ENCODE assay signal across 8 cellular contexts in genomic region chr4:86359944-86360478, GRCh38. TPM values are rescaled to one million over a fixed set of nuclear protein-coding genes. Genes with fewer than 3 reads are reported as not detected.
DNase-seq lines count a peak whose midpoint lies in the region; ATAC-seq and TF ChIP-seq lines count a peak whose summit lies in the region.

TSS of gene MAPK10 (minus strand) at chr4:86360053.

- peak within 1 kb of the TSS; percentile 37 to 51 for H3K4me3 ChIP-seq in foreskin fibroblast (ENCODE audit: low read depth in 1 of 2, low read length in 2 of 2)

- peak within 1 kb of the TSS; percentile 87 for H3K27ac ChIP-seq in substantia nigra (ENCODE audit: low read depth, low read length, poor library complexity, severe bottlenecking)

- H3K4me3 Mint-ChIP-seq in activated T-cell treated with anti-CD3 and anti-CD28 coated beads, Interleukin-2, amount 50 U/mL, for 72 hours: peak within 1 kb of the TSS; percentile 45 to 71
- H3K4me3 Mint-ChIP-seq in natural killer cell: peak within 1 kb of the TSS; percentile 86

- no peaks in the 10 kb centered on the region for H3K9me3 Mint-ChIP-seq in activated T-cell treated with anti-CD3 and anti-CD28 coated beads, Interleukin-2, amount 50 U/mL, for 72 hours
- peaks cover 0 to 2% of the 10 kb centered on the region in 2 donors for H3K9me3 Mint-ChIP-seq in natural killer cell

- no peak for TF ChIP-seq CTCF in AG09319 (IDR thresholded peaks at IDR 0.05; ENCODE audit: low read depth, low read length)
- no peak for TF ChIP-seq CTCF in foreskin fibroblast (IDR thresholded peaks at IDR 0.05; ENCODE audit: low read depth, low read length)
- TF ChIP-seq CTCF in natural killer cell (IDR thresholded peaks at IDR 0.05): no peak

- no peak within 1 kb of the TSS for H3K27ac Mint-ChIP-seq in activated T-cell treated with anti-CD3 and anti-CD28 coated beads, Interleukin-2, amount 50 U/mL, for 72 hours
- H3K27ac Mint-ChIP-seq in natural killer cell: peak within 1 kb of the TSS; percentile 73 to 85

- H3K4me1 Mint-ChIP-seq in activated T-cell treated with anti-CD3 and anti-CD28 coated beads, Interleukin-2, amount 50 U/mL, for 72 hours (ENCODE audit: low read depth): peaks cover 25% of the 10 kb centered on the region
- H3K4me1 Mint-ChIP-seq in natural killer cell: peaks cover 12 to 15% of the 10 kb centered on the region in 2 donors

- ATAC-seq in GM19023 (IDR thresholded peaks at IDR 0.05; ENCODE audit: unreplicated experiment) (peak; percentile 96), HG03159 (IDR thresholded peaks at IDR 0.05; ENCODE audit: unreplicated experiment) (peak; percentile 98), natural killer cell (peak; percentile 90 to 97 (median 96))
- peak; percentile 92 for ATAC-seq in activated T-cell treated with anti-CD3 and anti-CD28 coated beads, Interleukin-2, amount 50 U/mL, for 72 hours (replicated peaks in 1 of 2)

- peaks cover 7% of the 10 kb centered on the region for H3K27me3 Mint-ChIP-seq in activated T-cell treated with anti-CD3 and anti-CD28 coated beads, Interleukin-2, amount 50 U/mL, for 72 hours (ENCODE audit: low read depth)
- no peaks in the 10 kb centered on the region for H3K27me3 Mint-ChIP-seq in natural killer cell (ENCODE audit: low read depth in 2 of 2)

- peak; percentile 45 for DNase-seq in AG09319 (ENCODE audit: extremely low read depth, low read depth)
- peak; percentile 95 for DNase-seq in NCI-H748 (lab: John Stamatoyannopoulos, UW; ENCODE audit: unreplicated experiment)
- DNase-seq in activated T-cell treated with anti-CD3 and anti-CD28 coated beads, Interleukin-2, amount 50 U/mL, for 72 hours: peak; percentile 36 to 50
- DNase-seq in foreskin fibroblast: peak; percentile 69 to 88
- DNase-seq in natural killer cell: peak; percentile 25
- peak; percentile 8 to 94 (median 85) for DNase-seq in substantia nigra (lab: John Stamatoyannopoulos, UW)

- intact Hi-C loops in natural killer cell (cut with micrococcal nuclease): no loop called here

- no peaks in the 10 kb centered on the region for H3K36me3 Mint-ChIP-seq in activated T-cell treated with anti-CD3 and anti-CD28 coated beads, Interleukin-2, amount 50 U/mL, for 72 hours (ENCODE audit: insufficient read depth in 2 of 2)
- H3K36me3 Mint-ChIP-seq in natural killer cell: no peaks in the 10 kb centered on the region

RNA-seq across cellular contexts. Expression of gene MAPK10, which starts in this region (rescaled TPM):
- under 1 TPM in 1 of 2 donors, not detected in 1; 0.49 TPM for total RNA-seq in activated T-cell treated with anti-CD3 and anti-CD28 coated beads, Interleukin-2, amount 50 U/mL, for 72 hours
- under 1 TPM in 1 of 3 donors, not detected in 2; 0.92 TPM for total RNA-seq in natural killer cell

Comparison
In these comparisons a context has a peak if more than half of its experiments do, and no peak if none do; other contexts are left out.
1. Peak in every context shown above with its lines: DNase-seq, ATAC-seq, H3K4me3 ChIP-seq and H3K27ac ChIP-seq.
2. Peak in DNase-seq and ATAC-seq in activated T-cell treated with anti-CD3 and anti-CD28 coated beads, Interleukin-2, amount 50 U/mL, for 72 hours; RNA of the gene not detected or under 1 TPM.
3. Peak in DNase-seq and ATAC-seq in natural killer cell; RNA of the gene not detected or under 1 TPM.
4. DNase-seq: peak in every context shown above with its lines; median percentile 95 in NCI-H748; 85 in substantia nigra; 78 in foreskin fibroblast; 45 in AG09319; 43 in activated T-cell treated with anti-CD3 and anti-CD28 coated beads, Interleukin-2, amount 50 U/mL, for 72 hours; 25 in natural killer cell.